In genomic region chr9:104093647-104094533, GRCh38 we compare ENCODE assay signal across 1 cellular context.
TF ChIP-seq lines count a peak whose summit lies in the region.

Gene SMC2 (plus strand): TSS chr9:104094309. CDS start chr9:104095385, 1,076 bp downstream.

TF ChIP-seq in GM12878, 131 proteins besides CTCF, POLR2A, EP300 and RAD21 (continued from another document):
- TF ChIP-seq CUX1 (IDR thresholded peaks at IDR 0.05; ENCODE audit: insufficient replicate concordance, low read depth, low read length), result no peak
